25 cellular contexts compared by ENCODE assay signal in genomic region chr10:132163826-132164515, GRCh38. TPM values are rescaled to one million over a fixed set of nuclear protein-coding genes. Genes with fewer than 3 reads are reported as not detected.
A peak's percentile ranks its signal among the peaks of the same experiment; 100 is the strongest.
DNase-seq lines count a peak whose midpoint lies in the region; ATAC-seq, FAIRE-seq and TF ChIP-seq lines count a peak whose summit lies in the region.
"Had no signal": no experiment of that assay in that cellular context is flagged by ENCODE, and none has a peak within 500 bp of the region (broad histone marks: within the 10 kb centered on the region; RNA-seq: fewer than 3 reads in every experiment).

No MANE protein-coding gene starts in this region.

- intact Hi-C loops in left ventricle myocardium superior (cut with micrococcal nuclease): no loop called here
- intact Hi-C loops in left cardiac atrium (cut with DNase I): no loop called here
- intact Hi-C loops in psoas muscle (cut with DNase I): no loop called here
- intact Hi-C loops in kidney (cut with DNase I): no loop called here
- intact Hi-C loops in esophagus squamous epithelium (cut with DNase I): no loop called here

- H3K36me3 ChIP-seq in psoas muscle (ENCODE audit: insufficient read depth in 1 of 2, low read depth in 1 of 2) (no peaks in the 10 kb centered on the region), kidney (ENCODE audit: control insufficient read depth in 1 of 2, insufficient read depth in 2 of 2, low read length in 2 of 2) (no peaks in the 10 kb centered on the region), esophagus squamous epithelium (no peaks in the 10 kb centered on the region)
- H3K36me3 ChIP-seq: neutrophil, thoracic aorta, uterus had no signal

- H3K27ac Mint-ChIP-seq in glutamatergic neuron (ENCODE audit: unreplicated experiment): no peak overlapping the region
- H3K27ac Mint-ChIP-seq: activated naive CD8-positive, alpha-beta T cell treated with anti-CD3 and anti-CD28 coated beads, Interleukin-2, amount 50 U/mL, for 24 hours; activated T-helper 17 cell treated with anti-CD3 and anti-CD28 coated beads, Interleukin-2, amount 50 U/mL, for 72 hours; stimulated activated naive CD8-positive, alpha-beta T cell treated with anti-CD3 and anti-CD28 coated beads, Interleukin-15, Interleukin-2, amounts not matched to agents 100 ng/mL and 50 ng/mL, for 24 hours had no signal

- no peak for FAIRE-seq in kidney (lab: Jason Lieb, UNC)
- FAIRE-seq: keratinocyte had no signal

- no peaks in the 10 kb centered on the region for H3K27me3 Mint-ChIP-seq in glutamatergic neuron (ENCODE audit: unreplicated experiment)
- H3K27me3 Mint-ChIP-seq: activated naive CD8-positive, alpha-beta T cell treated with anti-CD3 and anti-CD28 coated beads, Interleukin-2, amount 50 U/mL, for 24 hours; activated T-helper 17 cell treated with anti-CD3 and anti-CD28 coated beads, Interleukin-2, amount 50 U/mL, for 72 hours; stimulated activated naive CD8-positive, alpha-beta T cell treated with anti-CD3 and anti-CD28 coated beads, Interleukin-15, Interleukin-2, amounts not matched to agents 100 ng/mL and 50 ng/mL, for 24 hours had no signal

- H3K9me3 Mint-ChIP-seq in glutamatergic neuron (ENCODE audit: unreplicated experiment): peaks cover 5% of the 10 kb centered on the region
- H3K9me3 Mint-ChIP-seq: activated naive CD8-positive, alpha-beta T cell treated with anti-CD3 and anti-CD28 coated beads, Interleukin-2, amount 50 U/mL, for 24 hours; activated T-helper 17 cell treated with anti-CD3 and anti-CD28 coated beads, Interleukin-2, amount 50 U/mL, for 72 hours; stimulated activated naive CD8-positive, alpha-beta T cell treated with anti-CD3 and anti-CD28 coated beads, Interleukin-15, Interleukin-2, amounts not matched to agents 100 ng/mL and 50 ng/mL, for 24 hours had no signal

- TF ChIP-seq CTCF in glutamatergic neuron (IDR thresholded peaks at IDR 0.05; ENCODE audit: partially characterized antibody, unreplicated experiment) (peak; percentile 24), psoas muscle (IDR thresholded peaks at IDR 0.05) (no peak), kidney (IDR thresholded peaks at IDR 0.05; ENCODE audit: borderline replicate concordance, extremely low read depth, insufficient read depth) (no peak), esophagus squamous epithelium (IDR thresholded peaks at IDR 0.05) (no peak)

- H3K4me3 Mint-ChIP-seq in glutamatergic neuron (ENCODE audit: unreplicated experiment): no peak overlapping the region
- H3K4me3 Mint-ChIP-seq: activated naive CD8-positive, alpha-beta T cell treated with anti-CD3 and anti-CD28 coated beads, Interleukin-2, amount 50 U/mL, for 24 hours; activated T-helper 17 cell treated with anti-CD3 and anti-CD28 coated beads, Interleukin-2, amount 50 U/mL, for 72 hours; CD14-positive monocyte; stimulated activated naive CD8-positive, alpha-beta T cell treated with anti-CD3 and anti-CD28 coated beads, Interleukin-15, Interleukin-2, amounts not matched to agents 100 ng/mL and 50 ng/mL, for 24 hours had no signal

- H3K9ac ChIP-seq in kidney (ENCODE audit: low read length in 2 of 2): no peak overlapping the region

- no peaks in the 10 kb centered on the region for H3K36me3 Mint-ChIP-seq in glutamatergic neuron (ENCODE audit: unreplicated experiment)
- H3K36me3 Mint-ChIP-seq: CD14-positive monocyte had no signal

- 80 to 86% (median 83%) methylated on average over 15 to 17 of the region's 17 CpGs for WGBS in psoas muscle, 3 donors
- 72 to 94% methylated on average over 5 to 6 of the region's 17 CpGs for WGBS in esophagus squamous epithelium, 2 donors

- no peak for ATAC-seq in left ventricle myocardium superior
- no peak for ATAC-seq in left cardiac atrium
- ATAC-seq in HG03378 (IDR thresholded peaks at IDR 0.05; ENCODE audit: unreplicated experiment): peak; percentile 8
- ATAC-seq in psoas muscle: no peak

- H3K4me1 Mint-ChIP-seq in glutamatergic neuron (ENCODE audit: low read depth, unreplicated experiment): peaks cover 6% of the 10 kb centered on the region
- H3K4me1 Mint-ChIP-seq: CD14-positive monocyte had no signal

- H3K27me3 ChIP-seq in psoas muscle (ENCODE audit: insufficient read depth in 3 of 3, low read length in 2 of 3) (no peaks in the 10 kb centered on the region), esophagus squamous epithelium (peaks cover 0 to 39% (median 0%) of the 10 kb centered on the region in 4 donors)
- H3K27me3 ChIP-seq: dorsolateral prefrontal cortex, uterus had no signal

- no peak overlapping the region for H3K27ac ChIP-seq in psoas muscle
- H3K27ac ChIP-seq in kidney (ENCODE audit: low read depth in 2 of 2, low read length in 2 of 2): no peak overlapping the region
- no peak overlapping the region for H3K27ac ChIP-seq in esophagus squamous epithelium
- H3K27ac ChIP-seq: neutrophil, thoracic aorta, uterus had no signal

- TF ChIP-seq POLR2A in esophagus squamous epithelium (IDR thresholded peaks at IDR 0.05): no peak

- H3K4me3 ChIP-seq in psoas muscle (no peak overlapping the region), kidney (ENCODE audit: low read length in 2 of 2) (no peak overlapping the region), esophagus squamous epithelium (no peak overlapping the region)
- H3K4me3 ChIP-seq: dorsolateral prefrontal cortex, thoracic aorta, uterus had no signal

- H3K4me1 ChIP-seq in psoas muscle (peaks cover 21% of the 10 kb centered on the region), kidney (ENCODE audit: control insufficient read depth in 1 of 2, insufficient read depth in 1 of 2, low read depth in 1 of 2, low read length in 2 of 2) (no peaks in the 10 kb centered on the region), esophagus squamous epithelium (peaks cover 0 to 9% (median 0%) of the 10 kb centered on the region in 3 donors)
- H3K4me1 ChIP-seq: uterus had no signal

- peak; percentile 15 for DNase-seq in left ventricle myocardium superior
- DNase-seq in left cardiac atrium: no peak
- DNase-seq in glutamatergic neuron: no peak
- DNase-seq in psoas muscle: peak; percentile 4 to 32
- no peak for DNase-seq in COLO668 (lab: John Stamatoyannopoulos, UW; ENCODE audit: unreplicated experiment)
- no peak for DNase-seq in kidney
- DNase-seq in esophagus squamous epithelium (lab: John Stamatoyannopoulos, UW): no peak
- DNase-seq: activated CD4-positive, alpha-beta T cell treated with anti-CD3 and anti-CD28 coated beads, Interleukin-2, amount 50 U/mL, for 4 hours; cerebellar nuclear complex; DMS 273 treated with DMSO at 0.1 percent for 48 hours; mammary epithelial cell; NCI-H1092; NCI-H1694 treated with DMSO at 0.1 percent for 48 hours; NCI-H524 treated with DMSO at 0.1 percent for 48 hours; uterus had no signal

- H3K9me3 ChIP-seq in psoas muscle: no peaks in the 10 kb centered on the region
- no peaks in the 10 kb centered on the region for H3K9me3 ChIP-seq in kidney (ENCODE audit: control insufficient read depth in 1 of 2, low read length in 2 of 2)
- H3K9me3 ChIP-seq in esophagus squamous epithelium: no peaks in the 10 kb centered on the region
- H3K9me3 ChIP-seq: neutrophil, thoracic aorta, uterus had no signal

RNA-seq across cellular contexts. Expression of gene DPYSL4, which starts 22.8 kb away (rescaled TPM):
- total RNA-seq in left ventricle myocardium superior (45.2 TPM), left cardiac atrium (1 to 10 TPM; 1.4 to 9.9 TPM), glutamatergic neuron (ENCODE audit: unreplicated experiment) (402 TPM), psoas muscle (1 to 10 TPM in 1 of 4 donors, under 1 TPM in 3; 0.82 to 1.4 (median 0.85) TPM), kidney (0.60 TPM), esophagus squamous epithelium (1 to 10 TPM in 1 of 4 donors, under 1 TPM in 1, not detected in 2; 0.95 to 1.6 TPM)
- polyA plus RNA-seq in psoas muscle (under 1 TPM; 0.30 to 0.39 (median 0.36) TPM), kidney (ENCODE audit: insufficient read depth, low read depth, low replicate concordance) (not detected)
- total RNA-seq: HT-29 had no signal
- polyA plus RNA-seq: CD14-positive monocyte had no signal

Comparison
In these comparisons a context has a peak if more than half of its experiments do, and no peak if none do; other contexts are left out.
1. DNase-seq: peak in left ventricle myocardium superior (single experiment) and psoas muscle (2 of 2); none in left cardiac atrium (single experiment), glutamatergic neuron (single experiment), COLO668 (single experiment), kidney (single experiment) and esophagus squamous epithelium (single experiment).